19 cellular contexts compared by ENCODE assay signal in the genomic region with DNA sequence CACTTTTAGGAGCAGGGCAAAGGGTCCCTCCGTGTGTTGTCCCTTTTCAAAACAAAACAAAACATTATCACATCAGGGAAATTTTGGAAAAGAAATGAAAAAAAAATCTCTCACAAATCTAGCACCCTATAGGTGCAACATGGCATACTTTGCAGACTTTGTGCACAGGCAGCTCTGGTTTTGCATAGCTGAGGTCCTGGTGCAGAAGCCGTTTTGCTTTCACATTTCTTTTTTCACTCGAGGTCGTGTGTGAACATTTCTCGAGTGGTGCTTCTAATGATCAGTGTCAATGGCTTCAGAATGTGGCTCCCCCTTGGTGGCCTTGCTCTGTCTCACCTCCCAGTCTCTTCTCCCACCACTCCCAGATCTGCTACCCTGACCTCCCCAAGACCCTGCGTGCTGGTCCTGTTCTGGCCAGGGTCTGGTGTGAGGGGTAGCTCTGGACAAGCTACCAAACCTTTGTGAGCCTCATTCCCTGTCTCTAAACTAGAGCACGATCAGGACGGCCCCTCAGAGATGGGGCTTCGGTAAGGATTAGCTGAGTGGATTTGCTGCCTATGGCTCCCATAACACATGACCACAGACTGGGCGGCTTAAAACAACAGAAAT.
"Had no signal": no experiment of that assay in that cellular context is flagged by ENCODE, and none has a peak within 500 bp of the region (broad histone marks: within the 10 kb centered on the region; RNA-seq: fewer than 3 reads in every experiment).

No MANE protein-coding gene starts in this region.

- H3K4me3 ChIP-seq: cardiac muscle cell, heart right ventricle, lung, ovary, prostate gland, thyroid gland had no signal

- H3K4me1 Mint-ChIP-seq: activated CD4-positive, alpha-beta memory T cell treated with anti-CD3 and anti-CD28 coated beads, Interleukin-2, amount 10 ng/mL, durations not matched to agents 7 days and 5 days; activated CD4-positive, alpha-beta T cell treated with anti-CD3 and anti-CD28 coated beads, Interleukin-2, amount 10 ng/mL, durations not matched to agents 24 days and 14 days; activated naive CD4-positive, alpha-beta T cell treated with anti-CD3 and anti-CD28 coated beads, Interleukin-2, amount 10 ng/mL, durations not matched to agents 7 days and 5 days; activated naive CD8-positive, alpha-beta T cell treated with anti-CD3 and anti-CD28 coated beads, Interleukin-2, amount 50 U/mL, for 24 hours had no signal

- H3K36me3 ChIP-seq: cardiac muscle cell, heart right ventricle, ovary, prostate gland, thyroid gland had no signal

- H3K27me3 ChIP-seq: cardiac muscle cell, ovary, thyroid gland had no signal

- H3K27me3 Mint-ChIP-seq: activated CD4-positive, alpha-beta memory T cell treated with anti-CD3 and anti-CD28 coated beads, Interleukin-2, amount 10 ng/mL, durations not matched to agents 7 days and 5 days; activated naive CD4-positive, alpha-beta T cell treated with anti-CD3 and anti-CD28 coated beads, Interleukin-2, amount 10 ng/mL, durations not matched to agents 7 days and 5 days had no signal

- H3K9me3 ChIP-seq: heart right ventricle, ovary, prostate gland, thyroid gland had no signal

- H3K27ac ChIP-seq: cardiac muscle cell, heart right ventricle, ovary, prostate gland, thyroid gland had no signal

- H3K9me3 Mint-ChIP-seq: activated CD4-positive, alpha-beta memory T cell treated with anti-CD3 and anti-CD28 coated beads, Interleukin-2, amount 10 ng/mL, durations not matched to agents 7 days and 5 days; activated naive CD4-positive, alpha-beta T cell treated with anti-CD3 and anti-CD28 coated beads, Interleukin-2, amount 10 ng/mL, durations not matched to agents 7 days and 5 days; activated T-cell treated with anti-CD3 and anti-CD28 coated beads, Interleukin-2, amount 50 U/mL, for 72 hours; neural crest cell; stimulated activated naive CD8-positive, alpha-beta T cell treated with anti-CD3 and anti-CD28 coated beads, Interleukin-15, Interleukin-2, amounts not matched to agents 100 ng/mL and 50 ng/mL, for 24 hours had no signal

- H3K36me3 Mint-ChIP-seq: activated naive CD4-positive, alpha-beta T cell treated with anti-CD3 and anti-CD28 coated beads, Interleukin-2, amount 10 ng/mL, durations not matched to agents 7 days and 5 days; naive thymus-derived CD4-positive, alpha-beta T cell had no signal

- DNase-seq: activated CD4-positive, alpha-beta memory T cell treated with anti-CD3 and anti-CD28 coated beads, Interleukin-2, amount 10 ng/mL, durations not matched to agents 7 days and 5 days; activated CD4-positive, alpha-beta T cell treated with anti-CD3 and anti-CD28 coated beads, Interleukin-2, amount 10 ng/mL, durations not matched to agents 24 days and 14 days; activated effector memory CD4-positive, alpha-beta T cell treated with anti-CD3 and anti-CD28 coated beads, Interleukin-2, amount 50 U/mL, for 16 hours; activated naive CD4-positive, alpha-beta T cell treated with anti-CD3 and anti-CD28 coated beads, Interleukin-2, amount 10 ng/mL, durations not matched to agents 7 days and 5 days; activated naive CD8-positive, alpha-beta T cell treated with anti-CD3 and anti-CD28 coated beads, Interleukin-2, amount 50 U/mL, for 24 hours; activated T-cell treated with anti-CD3 and anti-CD28 coated beads, Interleukin-2, amount 50 U/mL, for 72 hours; heart right ventricle; naive thymus-derived CD4-positive, alpha-beta T cell; ovary; stimulated activated CD4-positive, alpha-beta T cell treated with anti-CD3 and anti-CD28 coated beads, Interleukin-4, amount 100 ng/mL, for 24 hours; substantia nigra; thyroid gland had no signal

- H3K27ac Mint-ChIP-seq: activated CD4-positive, alpha-beta memory T cell treated with anti-CD3 and anti-CD28 coated beads, Interleukin-2, amount 10 ng/mL, durations not matched to agents 7 days and 5 days; activated CD4-positive, alpha-beta T cell treated with anti-CD3 and anti-CD28 coated beads, Interleukin-2, amount 10 ng/mL, durations not matched to agents 24 days and 14 days; activated naive CD4-positive, alpha-beta T cell treated with anti-CD3 and anti-CD28 coated beads, Interleukin-2, amount 10 ng/mL, durations not matched to agents 7 days and 5 days; activated naive CD8-positive, alpha-beta T cell treated with anti-CD3 and anti-CD28 coated beads, Interleukin-2, amount 50 U/mL, for 24 hours; activated T-cell treated with anti-CD3 and anti-CD28 coated beads, Interleukin-2, amount 50 U/mL, for 72 hours; naive thymus-derived CD4-positive, alpha-beta T cell; stimulated activated naive CD8-positive, alpha-beta T cell treated with anti-CD3 and anti-CD28 coated beads, Interleukin-15, Interleukin-2, amounts not matched to agents 100 ng/mL and 50 ng/mL, for 24 hours had no signal

- H3K4me3 Mint-ChIP-seq: activated CD4-positive, alpha-beta memory T cell treated with anti-CD3 and anti-CD28 coated beads, Interleukin-2, amount 10 ng/mL, durations not matched to agents 7 days and 5 days; activated CD4-positive, alpha-beta T cell treated with anti-CD3 and anti-CD28 coated beads, Interleukin-2, amount 10 ng/mL, durations not matched to agents 24 days and 14 days; activated naive CD4-positive, alpha-beta T cell treated with anti-CD3 and anti-CD28 coated beads, Interleukin-2, amount 10 ng/mL, durations not matched to agents 7 days and 5 days; activated naive CD8-positive, alpha-beta T cell treated with anti-CD3 and anti-CD28 coated beads, Interleukin-2, amount 50 U/mL, for 24 hours; activated T-cell treated with anti-CD3 and anti-CD28 coated beads, Interleukin-2, amount 50 U/mL, for 72 hours; naive thymus-derived CD4-positive, alpha-beta T cell; neural crest cell; stimulated activated naive CD8-positive, alpha-beta T cell treated with anti-CD3 and anti-CD28 coated beads, Interleukin-15, Interleukin-2, amounts not matched to agents 100 ng/mL and 50 ng/mL, for 24 hours had no signal

- ATAC-seq: activated CD4-positive, CD25-positive, alpha-beta regulatory T cell treated with anti-CD3 and anti-CD28 coated beads, Interleukin-2, amount 50 U/mL, for 24 hours; activated naive CD8-positive, alpha-beta T cell treated with anti-CD3 and anti-CD28 coated beads, Interleukin-2, amount 50 U/mL, for 24 hours; activated T-cell treated with anti-CD3 and anti-CD28 coated beads, Interleukin-2, amount 50 U/mL, for 72 hours; heart right ventricle; left lobe of liver; naive thymus-derived CD4-positive, alpha-beta T cell had no signal

- H3K4me1 ChIP-seq: prostate gland had no signal
